1 cellular context compared by ENCODE assay signal in genomic region chr1:59367269-59368006, GRCh38.
TF ChIP-seq lines count a peak whose summit lies in the region.

No MANE protein-coding gene starts in this region.

TF ChIP-seq in SK-N-SH, 30 proteins besides CTCF, POLR2A, EP300 and RAD21 (continued from another document):
- TF ChIP-seq REST (IDR thresholded peaks at IDR 0.05; ENCODE audit: low read depth, low read length) (no peak), NFIC (IDR thresholded peaks at IDR 0.05; ENCODE audit: borderline replicate concordance) (peak; percentile 72), RCOR1 (IDR thresholded peaks at IDR 0.05; ENCODE audit: low read length) (no peak), ELF1 (IDR thresholded peaks at IDR 0.05) (no peak), ZBTB33 (IDR thresholded peaks at IDR 0.05; ENCODE audit: borderline replicate concordance, low read depth) (no peak), MXI1 (IDR thresholded peaks at IDR 0.05; ENCODE audit: low read depth, low read length) (no peak), RXRA (IDR thresholded peaks at IDR 0.05; ENCODE audit: borderline replicate concordance, low read depth) (no peak), FOSL2 (IDR thresholded peaks at IDR 0.05; ENCODE audit: borderline replicate concordance, low read depth) (0 out of 2 replicates have a peak, but pooled peaks have one; percentile 24), MAX (IDR thresholded peaks at IDR 0.05; ENCODE audit: low read depth) (no peak), EZH2phosphoT487 (IDR thresholded peaks at IDR 0.05; ENCODE audit: borderline replicate concordance, low read depth) (no peak), FOXJ3 (CRISPR knock-in tag; IDR thresholded peaks at IDR 0.05) (no peak), TEAD4 (IDR thresholded peaks at IDR 0.05; ENCODE audit: borderline replicate concordance, insufficient read depth) (no peak)
